24 cellular contexts compared by ENCODE assay signal in genomic region chr1:77407738-77408375, GRCh38.
A peak's percentile ranks its signal among the peaks of the same experiment; 100 is the strongest.
DNase-seq lines count a peak whose midpoint lies in the region; FAIRE-seq and TF ChIP-seq lines count a peak whose summit lies in the region.
"Had no signal": no experiment of that assay in that cellular context is flagged by ENCODE, and none has a peak within 500 bp of the region (broad histone marks: within the 10 kb centered on the region; RNA-seq: fewer than 3 reads in every experiment).

No MANE protein-coding gene starts in this region.

- H4K20me1 ChIP-seq in astrocyte (ENCODE audit: insufficient read depth, low read length), result no peaks in the 10 kb centered on the region

- no peak overlapping the region for H3K4me3 ChIP-seq in HFF-Myc (replicated peaks; ENCODE audit: low read depth, low read length)
- H3K4me3 ChIP-seq in astrocyte (ENCODE audit: insufficient read depth, low read depth, low read length), result no peak overlapping the region
- no peak overlapping the region for H3K4me3 ChIP-seq in SJCRH30
- H3K4me3 ChIP-seq: coronary artery, gastrocnemius medialis, lung, neural progenitor cell, Peyer's patch had no signal

- H2AFZ ChIP-seq in astrocyte (ENCODE audit: low read depth, low read length), result no peak overlapping the region
- H2AFZ ChIP-seq: neural progenitor cell had no signal

- H3K27me3 ChIP-seq in astrocyte (ENCODE audit: insufficient read depth, low read length), result no peaks in the 10 kb centered on the region
- no peaks in the 10 kb centered on the region for H3K27me3 ChIP-seq in SJCRH30
- H3K27me3 ChIP-seq: brain microvascular endothelial cell, gastrocnemius medialis, neural progenitor cell, Peyer's patch had no signal

- peak; percentile 56 for DNase-seq in HFF-Myc (ENCODE audit: extremely low read depth, low read depth)
- peak; percentile 77 for DNase-seq in astrocyte (ENCODE audit: low read depth)
- peak; percentile 53 for DNase-seq in fibroblast of peridontal ligament (ENCODE audit: extremely low read depth)
- DNase-seq in glomerular visceral epithelial cell (ENCODE audit: extremely low spot score), result no peak
- DNase-seq in NCI-H446 treated with DMSO at 0.1 percent for 48 hours (lab: John Stamatoyannopoulos, UW), result no peak
- DNase-seq in SJCRH30, result no peak
- no peak for DNase-seq in NCI-H2227 (lab: John Stamatoyannopoulos, UW; ENCODE audit: unreplicated experiment)
- DNase-seq: activated CD4-positive, alpha-beta T cell treated with anti-CD3 and anti-CD28 coated beads, Interleukin-2, amount 10 ng/mL, durations not matched to agents 7 days and 5 days; activated naive CD8-positive, alpha-beta T cell treated with anti-CD3 and anti-CD28 coated beads for 36 hours; brain microvascular endothelial cell; DMS79; gastrocnemius medialis; GOT3; NCI-H2081 treated with DMSO at 0.1 percent for 48 hours; NK-92 treated with Interleukin-12 subunit alpha and Interleukin-12 subunit beta, amount 100 ng/mL, for 24 hours; Peyer's patch; small intestine had no signal

- H3K27me3 Mint-ChIP-seq in astrocyte (ENCODE audit: low read depth, unreplicated experiment), result no peaks in the 10 kb centered on the region
- H3K27me3 Mint-ChIP-seq: activated naive CD8-positive, alpha-beta T cell treated with anti-CD3 and anti-CD28 coated beads for 36 hours had no signal

- no peak overlapping the region for H3K4me2 ChIP-seq in astrocyte (ENCODE audit: low read length)
- H3K4me2 ChIP-seq: neural progenitor cell had no signal

- peak; percentile 45 for FAIRE-seq in astrocyte (lab: Jason Lieb, UNC)
- FAIRE-seq: small intestine had no signal

- no peak overlapping the region for H3K9ac ChIP-seq in astrocyte (ENCODE audit: low read length)
- H3K9ac ChIP-seq: neural progenitor cell had no signal

- H3K36me3 ChIP-seq in astrocyte (ENCODE audit: insufficient read depth, low read length) (no peaks in the 10 kb centered on the region), SJCRH30 (no peaks in the 10 kb centered on the region)
- H3K36me3 ChIP-seq: brain microvascular endothelial cell, gastrocnemius medialis, neural progenitor cell, Peyer's patch had no signal

- H3K27ac Mint-ChIP-seq in astrocyte (ENCODE audit: unreplicated experiment), result no peak overlapping the region
- H3K27ac Mint-ChIP-seq: activated CD4-positive, alpha-beta T cell treated with anti-CD3 and anti-CD28 coated beads, Interleukin-2, amount 10 ng/mL, durations not matched to agents 7 days and 5 days; activated naive CD8-positive, alpha-beta T cell treated with anti-CD3 and anti-CD28 coated beads for 36 hours; B cell; neural progenitor cell; progenitor cell of endocrine pancreas; stimulated activated memory B cell treated with anti-CD40 and anti-IgM and Interleukin-4, amounts not matched to agents 10 μg/mL and 1 μg/mL and 100 μg/mL, for 72 hours had no signal

- H3K9me3 Mint-ChIP-seq in astrocyte (ENCODE audit: unreplicated experiment), result peaks cover 3% of the 10 kb centered on the region

- H3K4me1 Mint-ChIP-seq in astrocyte (ENCODE audit: low read depth, unreplicated experiment), result no peaks in the 10 kb centered on the region

- no peaks in the 10 kb centered on the region for H3K79me2 ChIP-seq in astrocyte (ENCODE audit: insufficient read depth, low read length)

- TF ChIP-seq CTCF in HFF-Myc (IDR thresholded peaks at IDR 0.05; ENCODE audit: low read depth, low read length, missing control alignments), result no peak
- TF ChIP-seq CTCF in astrocyte (IDR thresholded peaks at IDR 0.05; ENCODE audit: insufficient read depth, low read depth, low read length), result no peak

- H3K9me3 ChIP-seq in astrocyte (ENCODE audit: insufficient read depth, low read depth, low read length), result no peaks in the 10 kb centered on the region
- peaks cover 5% of the 10 kb centered on the region; the same call in 1 of the 2 replicates for H3K9me3 ChIP-seq in SJCRH30 (replicated peaks)
- H3K9me3 ChIP-seq: gastrocnemius medialis, Peyer's patch had no signal

- H3K4me1 ChIP-seq in astrocyte (ENCODE audit: insufficient read depth, low read length), result peaks cover 4% of the 10 kb centered on the region
- H3K4me1 ChIP-seq in SJCRH30, result peaks cover 35% of the 10 kb centered on the region
- H3K4me1 ChIP-seq: gastrocnemius medialis, Peyer's patch had no signal

- no peak overlapping the region for H3K4me3 Mint-ChIP-seq in astrocyte (ENCODE audit: unreplicated experiment)
- H3K4me3 Mint-ChIP-seq: activated CD4-positive, alpha-beta T cell treated with anti-CD3 and anti-CD28 coated beads, Interleukin-2, amount 10 ng/mL, durations not matched to agents 7 days and 5 days; activated naive CD8-positive, alpha-beta T cell treated with anti-CD3 and anti-CD28 coated beads for 36 hours; B cell; neural progenitor cell; stimulated activated memory B cell treated with anti-CD40 and anti-IgM and Interleukin-4, amounts not matched to agents 10 μg/mL and 1 μg/mL and 100 μg/mL, for 72 hours had no signal

- H3K36me3 Mint-ChIP-seq in astrocyte (ENCODE audit: low read depth, unreplicated experiment), result no peaks in the 10 kb centered on the region
- H3K36me3 Mint-ChIP-seq: neural progenitor cell; stimulated activated memory B cell treated with anti-CD40 and anti-IgM and Interleukin-4, amounts not matched to agents 10 μg/mL and 1 μg/mL and 100 μg/mL, for 72 hours had no signal

- H3K27ac ChIP-seq in astrocyte (ENCODE audit: low read depth, low read length) (no peak overlapping the region), SJCRH30 (no peak overlapping the region)
- H3K27ac ChIP-seq: brain microvascular endothelial cell, coronary artery, gastrocnemius medialis, neural progenitor cell, Peyer's patch, VCaP had no signal

Comparison
In these comparisons a context has a peak if more than half of its experiments do, and no peak if none do; other contexts are left out.
1. DNase-seq: peak in HFF-Myc (single experiment), astrocyte (single experiment) and fibroblast of peridontal ligament (single experiment); none in glomerular visceral epithelial cell (single experiment), NCI-H446 treated with DMSO at 0.1 percent for 48 hours (single experiment), SJCRH30 (0 of 2) and NCI-H2227 (single experiment).